In the genomic region with DNA sequence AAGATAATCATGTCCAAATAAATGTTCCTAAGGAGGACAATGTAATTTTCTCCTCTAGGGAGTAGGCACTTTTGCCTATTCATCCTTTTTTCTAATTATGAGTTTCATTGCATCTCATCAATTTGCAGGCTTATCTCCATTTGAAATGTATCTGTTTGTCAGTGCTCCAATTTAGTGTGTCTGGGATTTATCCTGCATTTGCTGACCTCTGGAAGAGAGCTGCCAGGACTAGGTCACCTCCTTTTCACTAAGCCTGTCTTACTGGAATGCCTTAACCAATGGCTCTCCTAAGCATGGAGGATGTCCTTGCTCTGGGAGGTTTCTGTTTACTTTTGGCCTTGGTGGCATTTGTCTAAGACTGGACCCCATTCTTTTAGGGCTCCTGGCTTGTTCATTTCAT, we compare ENCODE assay signal across 22 cellular contexts.
"Had no signal": no experiment of that assay in that cellular context is flagged by ENCODE, and none has a peak within 500 bp of the region (broad histone marks: within the 10 kb centered on the region; RNA-seq: fewer than 3 reads in every experiment).

No MANE protein-coding gene starts in this region.

- H3K4me3 Mint-ChIP-seq: immature natural killer cell; memory B cell; natural killer cell; stimulated activated naive CD8-positive, alpha-beta T cell treated with anti-CD3 and anti-CD28 coated beads, Interleukin-15, amount 100 ng/mL, for 72 hours; type B pancreatic cell had no signal

- H3K27ac ChIP-seq: dorsolateral prefrontal cortex, neutrophil, pancreas, tibial artery had no signal

- H3K27me3 ChIP-seq: dorsolateral prefrontal cortex, neutrophil, pancreas, tibial artery had no signal

- H3K9me3 ChIP-seq: neutrophil, pancreas, tibial artery had no signal

- H3K36me3 ChIP-seq: neutrophil, pancreas, tibial artery had no signal

- H3K4me1 ChIP-seq: pancreas, tibial artery had no signal

- H3K4me1 Mint-ChIP-seq: memory B cell; stimulated activated naive CD8-positive, alpha-beta T cell treated with anti-CD3 and anti-CD28 coated beads, Interleukin-15, amount 100 ng/mL, for 72 hours had no signal

- H3K36me3 Mint-ChIP-seq: memory B cell, natural killer cell had no signal

- ATAC-seq: left ventricle myocardium superior; natural killer cell; pancreas; sciatic nerve; stimulated activated naive CD8-positive, alpha-beta T cell treated with anti-CD3 and anti-CD28 coated beads, Interleukin-15, amount 100 ng/mL, for 72 hours had no signal

- DNase-seq: dorsolateral prefrontal cortex; effector CD4-positive, alpha-beta T cell; hypothalamus; immature natural killer cell; islet precursor cell; kidney glomerular epithelial cell; left ventricle myocardium superior; natural killer cell; pancreas; stimulated activated CD4-positive, alpha-beta T cell treated with anti-CD3 and anti-CD28 coated beads, Interleukin-12 subunit alpha, Interleukin-12 subunit beta, amount 100 ng/mL, for 4 hours; stimulated activated CD4-positive, alpha-beta T cell treated with anti-CD3 and anti-CD28 coated beads, Interleukin-1b, Interleukin-23, amount 100 ng/mL, for 48 hours; stimulated activated CD4-positive, alpha-beta T cell treated with anti-CD3 and anti-CD28 coated beads, Interleukin-4, amount 100 ng/mL, for 1 hour; stimulated activated CD8-positive, alpha-beta memory T cell treated with anti-CD3 and anti-CD28 coated beads, Interleukin-4, amount 100 ng/mL, for 48 hours; stimulated activated naive CD4-positive, alpha-beta T cell; stimulated activated naive CD8-positive, alpha-beta T cell treated with anti-CD3 and anti-CD28 coated beads, Interleukin-15, amount 100 ng/mL, for 72 hours; tibial artery had no signal

- H3K27ac Mint-ChIP-seq: immature natural killer cell; memory B cell; stimulated activated naive CD8-positive, alpha-beta T cell treated with anti-CD3 and anti-CD28 coated beads, Interleukin-15, amount 100 ng/mL, for 72 hours; type B pancreatic cell had no signal

- H3K4me3 ChIP-seq: dorsolateral prefrontal cortex, lung, pancreas, smooth muscle cell, tibial artery had no signal

- H3K27me3 Mint-ChIP-seq: memory B cell; stimulated activated naive CD8-positive, alpha-beta T cell treated with anti-CD3 and anti-CD28 coated beads, Interleukin-15, amount 100 ng/mL, for 72 hours; type B pancreatic cell had no signal
